ENCODE assay signal across 17 cellular contexts in genomic region chr2:174678395-174678794, GRCh38.
DNase-seq lines count a peak whose midpoint lies in the region; ATAC-seq and TF ChIP-seq lines count a peak whose summit lies in the region.
"Had no signal": no experiment of that assay in that cellular context is flagged by ENCODE, and none has a peak within 500 bp of the region (broad histone marks: within the 10 kb centered on the region; RNA-seq: fewer than 3 reads in every experiment).

No MANE protein-coding gene starts in this region.

- peaks cover 48% of the 10 kb centered on the region for H3K4me1 Mint-ChIP-seq in activated CD8-positive, alpha-beta T cell treated with anti-CD3 and anti-CD28 coated beads for 36 hours (ENCODE audit: low read depth)
- H3K4me1 Mint-ChIP-seq in activated CD8-positive, alpha-beta T cell treated with anti-CD3 and anti-CD28 coated beads, Interleukin-2, amount 10 ng/mL, durations not matched to agents 7 days and 5 days (ENCODE audit: low read depth): peaks cover 60% of the 10 kb centered on the region
- peaks cover 64 to 72% (median 69%) of the 10 kb centered on the region in 3 donors for H3K4me1 Mint-ChIP-seq in CD8-positive, alpha-beta memory T cell
- peaks cover 35% of the 10 kb centered on the region for H3K4me1 Mint-ChIP-seq in T-helper 17 cell
- peaks cover 23 to 76% (median 57%) of the 10 kb centered on the region in 4 donors for H3K4me1 Mint-ChIP-seq in naive thymus-derived CD8-positive, alpha-beta T cell

- POLR2A ChIA-PET in activated CD8-positive, alpha-beta T cell treated with anti-CD3 and anti-CD28 coated beads for 36 hours (lab: Charles Lee): interaction anchor here (1.0 to 1.5 kb wide), 2 partner anchors 85 to 87 kb away, joined by 3 read pairs; no protein-coding TSS in a partner anchor
- POLR2A ChIA-PET in activated CD8-positive, alpha-beta T cell treated with anti-CD3 and anti-CD28 coated beads, Interleukin-2, amount 10 ng/mL, durations not matched to agents 7 days and 5 days (lab: Charles Lee): interaction anchor here (0.6 kb wide), 1 partner anchor 118 kb away, joined by 3 read pairs; no protein-coding TSS in a partner anchor
- POLR2A ChIA-PET in CD8-positive, alpha-beta memory T cell (lab: Charles Lee): interaction anchor here (1.2 kb wide), 1 partner anchor 8 kb away, joined by 3 read pairs; no protein-coding TSS in a partner anchor
- POLR2A ChIA-PET in naive thymus-derived CD8-positive, alpha-beta T cell (lab: Charles Lee): no interaction called here

- H3K4me3 ChIP-seq in CD8-positive, alpha-beta memory T cell (ENCODE audit: low read length): no peak overlapping the region
- H3K4me3 ChIP-seq: left ventricle myocardium inferior, tibial artery had no signal

- H3K27ac Mint-ChIP-seq in activated CD8-positive, alpha-beta T cell treated with anti-CD3 and anti-CD28 coated beads for 36 hours: peak overlapping the region; percentile 20
- no peak overlapping the region for H3K27ac Mint-ChIP-seq in activated CD8-positive, alpha-beta T cell treated with anti-CD3 and anti-CD28 coated beads, Interleukin-2, amount 10 ng/mL, durations not matched to agents 7 days and 5 days
- H3K27ac Mint-ChIP-seq in CD8-positive, alpha-beta memory T cell: peak overlapping the region; percentile 42 to 88 (median 74)
- H3K27ac Mint-ChIP-seq in T-helper 17 cell: peak overlapping the region; percentile 53
- peak overlapping the region in 8 of 10 donors; percentile 17 to 81 (median 61) for H3K27ac Mint-ChIP-seq in naive thymus-derived CD8-positive, alpha-beta T cell
- H3K27ac Mint-ChIP-seq: IgD-negative memory B cell had no signal

- TF ChIP-seq CTCF in activated CD8-positive, alpha-beta T cell treated with anti-CD3 and anti-CD28 coated beads for 36 hours (IDR thresholded peaks at IDR 0.05): no peak

- peak; percentile 56 for DNase-seq in activated CD8-positive, alpha-beta T cell treated with anti-CD3 and anti-CD28 coated beads for 36 hours
- DNase-seq in activated CD8-positive, alpha-beta T cell treated with anti-CD3 and anti-CD28 coated beads, Interleukin-2, amount 10 ng/mL, durations not matched to agents 7 days and 5 days: no peak
- DNase-seq in CD8-positive, alpha-beta memory T cell: no peak
- no peak for DNase-seq in T-helper 17 cell
- DNase-seq in naive thymus-derived CD8-positive, alpha-beta T cell: no peak
- DNase-seq in effector CD8-positive, alpha-beta T cell (lab: John Stamatoyannopoulos, UW): no peak
- DNase-seq in hypothalamus (lab: John Stamatoyannopoulos, UW): no peak
- DNase-seq: activated CD4-positive, alpha-beta T cell treated with anti-CD3 and anti-CD28 coated beads for 4 hours; activated effector memory CD4-positive, alpha-beta T cell treated with anti-CD3 and anti-CD28 coated beads, Interleukin-2, amount 50 U/mL, for 16 hours; GDM1; H7; left ventricle myocardium inferior; NCI-H1092 treated with DMSO at 0.1 percent for 48 hours; NCI-H2029; tibial artery had no signal

- no peaks in the 10 kb centered on the region for H3K9me3 ChIP-seq in CD8-positive, alpha-beta memory T cell (ENCODE audit: low read length)
- H3K9me3 ChIP-seq in T-helper 17 cell (ENCODE audit: control insufficient read depth, low read length, poor library complexity, severe bottlenecking): no peaks in the 10 kb centered on the region
- H3K9me3 ChIP-seq: left ventricle myocardium inferior, tibial artery had no signal

- H3K36me3 ChIP-seq in CD8-positive, alpha-beta memory T cell (ENCODE audit: insufficient read depth, low read length): no peaks in the 10 kb centered on the region

- peaks cover 44% of the 10 kb centered on the region for H3K36me3 Mint-ChIP-seq in activated CD8-positive, alpha-beta T cell treated with anti-CD3 and anti-CD28 coated beads for 36 hours (ENCODE audit: low read depth)
- H3K36me3 Mint-ChIP-seq in activated CD8-positive, alpha-beta T cell treated with anti-CD3 and anti-CD28 coated beads, Interleukin-2, amount 10 ng/mL, durations not matched to agents 7 days and 5 days (ENCODE audit: low read depth): peaks cover 41% of the 10 kb centered on the region
- peaks cover 0 to 15% (median 0%) of the 10 kb centered on the region in 3 donors for H3K36me3 Mint-ChIP-seq in CD8-positive, alpha-beta memory T cell
- H3K36me3 Mint-ChIP-seq in T-helper 17 cell (ENCODE audit: low read depth): no peaks in the 10 kb centered on the region
- peaks cover 0 to 5% (median 1%) of the 10 kb centered on the region in 3 donors for H3K36me3 Mint-ChIP-seq in naive thymus-derived CD8-positive, alpha-beta T cell
- H3K36me3 Mint-ChIP-seq: IgD-negative memory B cell had no signal

- CTCF ChIA-PET in activated CD8-positive, alpha-beta T cell treated with anti-CD3 and anti-CD28 coated beads for 36 hours (lab: Charles Lee): interaction anchor here (0.7 to 3.6 kb wide), 7 partner anchors 8 to 100 kb away, joined by 3 to 14 read pairs (median 4); no protein-coding TSS in a partner anchor
- CTCF ChIA-PET in activated CD8-positive, alpha-beta T cell treated with anti-CD3 and anti-CD28 coated beads, Interleukin-2, amount 10 ng/mL, durations not matched to agents 7 days and 5 days (lab: Charles Lee): interaction anchor here (1.0 to 4.6 kb wide), 8 partner anchors 10 to 100 kb away, joined by 3 to 35 read pairs (median 4); no protein-coding TSS in a partner anchor
- CTCF ChIA-PET in CD8-positive, alpha-beta memory T cell (lab: Charles Lee): interaction anchor here (2.3 kb wide), 1 partner anchor 9 kb away, joined by 9 read pairs; no protein-coding TSS in a partner anchor

- H3K27me3 Mint-ChIP-seq in activated CD8-positive, alpha-beta T cell treated with anti-CD3 and anti-CD28 coated beads for 36 hours: no peaks in the 10 kb centered on the region
- H3K27me3 Mint-ChIP-seq in activated CD8-positive, alpha-beta T cell treated with anti-CD3 and anti-CD28 coated beads, Interleukin-2, amount 10 ng/mL, durations not matched to agents 7 days and 5 days (ENCODE audit: low read depth): no peaks in the 10 kb centered on the region
- H3K27me3 Mint-ChIP-seq in CD8-positive, alpha-beta memory T cell: no peaks in the 10 kb centered on the region
- H3K27me3 Mint-ChIP-seq in T-helper 17 cell: no peaks in the 10 kb centered on the region
- H3K27me3 Mint-ChIP-seq in naive thymus-derived CD8-positive, alpha-beta T cell: no peaks in the 10 kb centered on the region
- H3K27me3 Mint-ChIP-seq: IgD-negative memory B cell had no signal

- no peak overlapping the region for H3K4me3 Mint-ChIP-seq in activated CD8-positive, alpha-beta T cell treated with anti-CD3 and anti-CD28 coated beads for 36 hours
- no peak overlapping the region for H3K4me3 Mint-ChIP-seq in activated CD8-positive, alpha-beta T cell treated with anti-CD3 and anti-CD28 coated beads, Interleukin-2, amount 10 ng/mL, durations not matched to agents 7 days and 5 days
- H3K4me3 Mint-ChIP-seq in CD8-positive, alpha-beta memory T cell: peak overlapping the region in 1 of 7 donors; percentile 56
- no peak overlapping the region for H3K4me3 Mint-ChIP-seq in T-helper 17 cell
- H3K4me3 Mint-ChIP-seq in naive thymus-derived CD8-positive, alpha-beta T cell: no peak overlapping the region

- intact Hi-C loops in activated CD8-positive, alpha-beta T cell treated with anti-CD3 and anti-CD28 coated beads for 36 hours (cut with micrococcal nuclease): no loop called here

- no peak overlapping the region for H3K27ac ChIP-seq in CD8-positive, alpha-beta memory T cell (ENCODE audit: low read depth, low read length)
- H3K27ac ChIP-seq: left ventricle myocardium inferior had no signal

- ATAC-seq in activated CD8-positive, alpha-beta T cell treated with anti-CD3 and anti-CD28 coated beads for 36 hours: no peak
- ATAC-seq in activated CD8-positive, alpha-beta T cell treated with anti-CD3 and anti-CD28 coated beads, Interleukin-2, amount 10 ng/mL, durations not matched to agents 7 days and 5 days: no peak
- ATAC-seq in T-helper 17 cell (no peak), HG03521 (IDR thresholded peaks at IDR 0.05; ENCODE audit: unreplicated experiment) (no peak)
- no peak for ATAC-seq in naive thymus-derived CD8-positive, alpha-beta T cell

- H3K4me1 ChIP-seq in CD8-positive, alpha-beta memory T cell (ENCODE audit: insufficient read depth, low read length): peaks cover 56% of the 10 kb centered on the region

- H3K27me3 ChIP-seq in CD8-positive, alpha-beta memory T cell (ENCODE audit: insufficient read depth, low read length, poor library complexity, severe bottlenecking): no peaks in the 10 kb centered on the region
- H3K27me3 ChIP-seq: tibial artery had no signal

- H3K9me3 Mint-ChIP-seq in activated CD8-positive, alpha-beta T cell treated with anti-CD3 and anti-CD28 coated beads for 36 hours: no peaks in the 10 kb centered on the region
- H3K9me3 Mint-ChIP-seq in activated CD8-positive, alpha-beta T cell treated with anti-CD3 and anti-CD28 coated beads, Interleukin-2, amount 10 ng/mL, durations not matched to agents 7 days and 5 days (ENCODE audit: insufficient read depth): no peaks in the 10 kb centered on the region
- H3K9me3 Mint-ChIP-seq in CD8-positive, alpha-beta memory T cell: no peaks in the 10 kb centered on the region
- no peaks in the 10 kb centered on the region for H3K9me3 Mint-ChIP-seq in naive thymus-derived CD8-positive, alpha-beta T cell
- H3K9me3 Mint-ChIP-seq: IgD-negative memory B cell had no signal
